8 cellular contexts compared by ENCODE assay signal in the genomic region with DNA sequence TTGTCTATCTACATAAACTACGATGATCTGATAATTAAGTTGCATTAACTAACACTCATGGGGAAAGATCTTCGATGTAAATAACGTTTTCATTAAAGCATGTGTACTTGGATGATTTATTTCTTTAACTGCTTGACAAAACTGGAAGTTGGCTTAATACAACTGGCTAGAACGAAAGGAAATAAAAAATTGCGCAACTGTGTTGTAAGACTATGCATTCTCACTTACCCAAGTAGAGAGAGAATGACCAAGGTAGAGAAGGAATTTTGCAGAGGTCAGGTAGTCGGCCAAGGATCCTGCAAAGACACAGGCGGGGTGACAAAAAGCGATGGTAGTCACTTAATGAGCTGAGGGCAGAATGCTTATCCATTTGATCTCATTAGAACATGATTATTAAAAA. TPM values are rescaled to one million over a fixed set of nuclear protein-coding genes. Genes with fewer than 3 reads are reported as not detected.
DNase-seq lines count a peak whose midpoint lies in the region; ATAC-seq, FAIRE-seq and TF ChIP-seq lines count a peak whose summit lies in the region.

No MANE protein-coding gene starts in this region.

- peaks cover 30% of the 10 kb centered on the region for H3K4me1 ChIP-seq in parathyroid adenoma

- DNase-seq in GM12891 (ENCODE audit: insufficient read length, low spot score) (no peak), SKM-1 treated with dmso at 0.1 percent for 144 hours (lab: John Stamatoyannopoulos, UW; ENCODE audit: unreplicated experiment) (peak; percentile 86), fibroblast of the aortic adventitia (ENCODE audit: low read depth) (peak; percentile 68), NCI-H1436 (lab: John Stamatoyannopoulos, UW) (no peak), NCI-H510A treated with DMSO at 0.1 percent for 48 hours (lab: John Stamatoyannopoulos, UW) (no peak)

- H3K4me3 ChIP-seq in fibroblast of the aortic adventitia (ENCODE audit: low read depth, low read length) (peak overlapping the region; percentile 63), parathyroid adenoma (ENCODE audit: low read depth, low read length) (peak overlapping the region; percentile 85)

- peak overlapping the region; percentile 88 for H2AFZ ChIP-seq in parathyroid adenoma

- no peak for TF ChIP-seq POLR2A in GM12891 (IDR thresholded peaks at IDR 0.05; ENCODE audit: low read depth, low read length)

- peak overlapping the region; percentile 88 for H3K4me2 ChIP-seq in parathyroid adenoma (ENCODE audit: low read length)

- H3K27ac ChIP-seq in parathyroid adenoma: peak overlapping the region; percentile 94

- peak; percentile 38 for FAIRE-seq in GM12891 (lab: Jason Lieb, UNC)

- peaks cover 7% of the 10 kb centered on the region for H3K79me2 ChIP-seq in parathyroid adenoma

- ATAC-seq in GM21825 (IDR thresholded peaks at IDR 0.05; ENCODE audit: unreplicated experiment) (no peak), GM21529 (IDR thresholded peaks at IDR 0.05; ENCODE audit: unreplicated experiment) (no peak)

- H3K36me3 ChIP-seq in parathyroid adenoma (ENCODE audit: control insufficient read depth, insufficient read depth, low read length): no peaks in the 10 kb centered on the region

- no peaks in the 10 kb centered on the region for H3K27me3 ChIP-seq in parathyroid adenoma (ENCODE audit: control insufficient read depth, insufficient read depth, low read length)

- TF ChIP-seq CTCF in fibroblast of the aortic adventitia (IDR thresholded peaks at IDR 0.05; ENCODE audit: insufficient read depth, low read length) (no peak), parathyroid adenoma (IDR thresholded peaks at IDR 0.05) (no peak)

- no peak overlapping the region for H3K9ac ChIP-seq in parathyroid adenoma

- H3K9me3 ChIP-seq in parathyroid adenoma (ENCODE audit: control insufficient read depth, low read length): no peaks in the 10 kb centered on the region

TF ChIP-seq in GM12891, 5 proteins besides CTCF, POLR2A, EP300 and RAD21:
- TF ChIP-seq PAX5 (IDR thresholded peaks at IDR 0.05; ENCODE audit: insufficient read depth, low read length, severe bottlenecking) (no peak), SPI1 (IDR thresholded peaks at IDR 0.05; ENCODE audit: low read depth, low read length) (no peak), POU2F2 (IDR thresholded peaks at IDR 0.05; ENCODE audit: low read depth, low read length) (no peak), POLR2AphosphoS5 (IDR thresholded peaks at IDR 0.05; ENCODE audit: low read depth, low read length) (no peak), TAF1 (IDR thresholded peaks at IDR 0.05; ENCODE audit: low read depth, low read length) (no peak)

RNA-seq across cellular contexts. Expression of gene SLC40A1, which starts 1.0 kb away (rescaled TPM):
- 0.05 TPM for polyA plus RNA-seq in GM12891 (2012; ENCODE audit: low read depth, missing spikeins)
- 19.7 and 306 TPM in 2 replicates for total RNA-seq in fibroblast of the aortic adventitia (ENCODE audit: low replicate concordance)

Comparison
In these comparisons a context has a peak if more than half of its experiments do, and no peak if none do; other contexts are left out.
1. DNase-seq: peak in SKM-1 treated with dmso at 0.1 percent for 144 hours (single experiment) and fibroblast of the aortic adventitia (single experiment); none in GM12891 (single experiment), NCI-H1436 (single experiment) and NCI-H510A treated with DMSO at 0.1 percent for 48 hours (single experiment).